Comparison of ENCODE assay signal across 18 cellular contexts in the genomic region with DNA sequence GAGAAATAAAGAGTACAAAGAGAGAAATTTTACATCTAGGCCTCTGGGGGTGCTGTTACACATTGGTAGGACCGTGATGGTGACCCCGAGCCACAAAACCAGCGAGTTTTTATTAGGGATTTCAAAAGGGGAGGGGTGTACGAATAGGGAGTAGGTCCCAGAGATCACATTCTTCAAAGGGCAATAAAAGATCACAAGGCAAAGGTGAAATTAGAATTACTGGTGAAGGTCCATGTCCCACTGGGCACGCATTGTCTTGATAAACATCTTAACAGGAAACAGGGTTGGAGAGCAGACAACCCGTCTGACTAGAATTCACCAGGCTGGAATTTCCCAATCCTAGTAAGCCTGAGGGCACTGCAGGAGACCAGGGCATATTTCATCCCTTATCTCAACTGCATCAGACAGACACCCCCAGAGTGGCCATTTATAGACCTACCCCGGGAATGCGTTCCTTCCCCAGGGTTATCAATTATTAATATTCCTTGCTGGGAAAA. TPM values are rescaled to one million over a fixed set of nuclear protein-coding genes. Genes with fewer than 3 reads are reported as not detected.
DNase-seq lines count a peak whose midpoint lies in the region; ATAC-seq and TF ChIP-seq lines count a peak whose summit lies in the region.
"Had no signal": no experiment of that assay in that cellular context is flagged by ENCODE, and none has a peak within 500 bp of the region (broad histone marks: within the 10 kb centered on the region; RNA-seq: fewer than 3 reads in every experiment).

No MANE protein-coding gene starts in this region.

- 0 out of 2 replicates have a peak, but pooled peaks have one; percentile 34 for TF ChIP-seq CTCF in GM12875 (IDR thresholded peaks at IDR 0.05; ENCODE audit: borderline replicate concordance, insufficient read depth, low read depth, low read length)
- TF ChIP-seq CTCF in dorsolateral prefrontal cortex (IDR thresholded peaks at IDR 0.05 in 54 of 56, conservative IDR thresholded peaks at IDR 0.05 in 2 of 56; ENCODE audit: low read depth in 1 of 56, partially characterized antibody in 56 of 56) = peak in 37 of 56 donors; percentile 4 to 54 (median 27)
- no peak for TF ChIP-seq CTCF in activated CD8-positive, alpha-beta T cell treated with anti-CD3 and anti-CD28 coated beads for 36 hours (IDR thresholded peaks at IDR 0.05)

- H3K9ac ChIP-seq in NT2/D1 (ENCODE audit: insufficient read length, low read depth) = no peak overlapping the region

- peak overlapping the region in 15 of 59 donors; percentile 2 to 69 (median 43) for H3K27ac ChIP-seq in dorsolateral prefrontal cortex
- H3K27ac ChIP-seq: vagina had no signal

- H3K4me1 Mint-ChIP-seq in stimulated activated memory B cell treated with anti-CD40 and anti-IgM and Interleukin-4, amounts not matched to agents 10 μg/mL and 1 μg/mL and 100 μg/mL, for 72 hours = peaks cover 58% of the 10 kb centered on the region
- H3K4me1 Mint-ChIP-seq in activated CD8-positive, alpha-beta T cell treated with anti-CD3 and anti-CD28 coated beads for 36 hours (ENCODE audit: low read depth) = peaks cover 23% of the 10 kb centered on the region

- peaks cover 5% of the 10 kb centered on the region for H3K9me3 Mint-ChIP-seq in stimulated activated memory B cell treated with anti-CD40 and anti-IgM and Interleukin-4, amounts not matched to agents 10 μg/mL and 1 μg/mL and 100 μg/mL, for 72 hours
- H3K9me3 Mint-ChIP-seq in activated CD8-positive, alpha-beta T cell treated with anti-CD3 and anti-CD28 coated beads for 36 hours = peaks cover 12% of the 10 kb centered on the region

- H3K36me3 Mint-ChIP-seq in stimulated activated memory B cell treated with anti-CD40 and anti-IgM and Interleukin-4, amounts not matched to agents 10 μg/mL and 1 μg/mL and 100 μg/mL, for 72 hours = peaks cover 18% of the 10 kb centered on the region
- peaks cover 12% of the 10 kb centered on the region for H3K36me3 Mint-ChIP-seq in activated CD8-positive, alpha-beta T cell treated with anti-CD3 and anti-CD28 coated beads for 36 hours (ENCODE audit: low read depth)

- no peak overlapping the region for H3K4me3 Mint-ChIP-seq in stimulated activated memory B cell treated with anti-CD40 and anti-IgM and Interleukin-4, amounts not matched to agents 10 μg/mL and 1 μg/mL and 100 μg/mL, for 72 hours
- no peak overlapping the region for H3K4me3 Mint-ChIP-seq in activated CD8-positive, alpha-beta T cell treated with anti-CD3 and anti-CD28 coated beads for 36 hours
- H3K4me3 Mint-ChIP-seq: activated T-helper 1 cell treated with anti-CD3 and anti-CD28 coated beads, Interleukin-12 subunit alpha, Interleukin-12 subunit beta, Interleukin-2, Interleukin-4 antibody, amounts not matched to agents 30 ng/mL and 10 ng/mL and 1 ng/mL, durations not matched to agents 14 hours and 24 hours and 36 hours; CD14-positive monocyte; stimulated activated naive CD8-positive, alpha-beta T cell treated with anti-CD3 and anti-CD28 coated beads, Interleukin-15, Interleukin-2, amounts not matched to agents 100 ng/mL and 50 ng/mL, for 24 hours had no signal

- H3K36me3 ChIP-seq in NT2/D1 (ENCODE audit: insufficient read depth, insufficient read length, low read length) = no peaks in the 10 kb centered on the region
- H3K36me3 ChIP-seq: vagina had no signal

- H3K27ac Mint-ChIP-seq in stimulated activated memory B cell treated with anti-CD40 and anti-IgM and Interleukin-4, amounts not matched to agents 10 μg/mL and 1 μg/mL and 100 μg/mL, for 72 hours = peak overlapping the region; percentile 66
- H3K27ac Mint-ChIP-seq in activated CD8-positive, alpha-beta T cell treated with anti-CD3 and anti-CD28 coated beads for 36 hours = no peak overlapping the region
- H3K27ac Mint-ChIP-seq: activated T-helper 1 cell treated with anti-CD3 and anti-CD28 coated beads, Interleukin-12 subunit alpha, Interleukin-12 subunit beta, Interleukin-2, Interleukin-4 antibody, amounts not matched to agents 30 ng/mL and 10 ng/mL and 1 ng/mL, durations not matched to agents 14 hours and 24 hours and 36 hours; stimulated activated naive CD8-positive, alpha-beta T cell treated with anti-CD3 and anti-CD28 coated beads, Interleukin-15, Interleukin-2, amounts not matched to agents 100 ng/mL and 50 ng/mL, for 24 hours had no signal

- peaks cover 5% of the 10 kb centered on the region for H3K27me3 ChIP-seq in NT2/D1 (ENCODE audit: insufficient read depth, insufficient read length)
- no peaks in the 10 kb centered on the region for H3K27me3 ChIP-seq in dorsolateral prefrontal cortex
- H3K27me3 ChIP-seq: vagina had no signal

- H3K4me3 ChIP-seq in GM12875 (ENCODE audit: low read depth, low read length) (no peak overlapping the region), NT2/D1 (ENCODE audit: insufficient read length, low read depth) (no peak overlapping the region), dorsolateral prefrontal cortex (no peak overlapping the region)
- H3K4me3 ChIP-seq: smooth muscle cell, vagina had no signal

- DNase-seq in NT2/D1 (ENCODE audit: low read depth, low spot score) (peak; percentile 25), dorsolateral prefrontal cortex (no peak), NCI-H2107 (lab: John Stamatoyannopoulos, UW) (no peak)
- DNase-seq in activated CD8-positive, alpha-beta T cell treated with anti-CD3 and anti-CD28 coated beads for 36 hours = no peak
- DNase-seq in activated CD4-positive, alpha-beta T cell treated with anti-CD3 and anti-CD28 coated beads for 4 hours = no peak
- DNase-seq: activated CD4-positive, alpha-beta T cell treated with anti-CD3 and anti-CD28 coated beads, Interleukin-2, amount 50 U/mL, for 4 hours; cerebellar nuclear complex; islet precursor cell; NCI-H2029; SIG-M5; T1000 had no signal

- no peaks in the 10 kb centered on the region for H3K4me1 ChIP-seq in NT2/D1 (ENCODE audit: insufficient read depth, insufficient read length)

- H3K27me3 Mint-ChIP-seq in stimulated activated memory B cell treated with anti-CD40 and anti-IgM and Interleukin-4, amounts not matched to agents 10 μg/mL and 1 μg/mL and 100 μg/mL, for 72 hours = no peaks in the 10 kb centered on the region
- no peaks in the 10 kb centered on the region for H3K27me3 Mint-ChIP-seq in activated CD8-positive, alpha-beta T cell treated with anti-CD3 and anti-CD28 coated beads for 36 hours
- H3K27me3 Mint-ChIP-seq: stimulated activated naive CD8-positive, alpha-beta T cell treated with anti-CD3 and anti-CD28 coated beads, Interleukin-15, Interleukin-2, amounts not matched to agents 100 ng/mL and 50 ng/mL, for 24 hours had no signal

- peaks cover 33% of the 10 kb centered on the region for H3K9me3 ChIP-seq in NT2/D1 (ENCODE audit: insufficient read depth, low read length)
- H3K9me3 ChIP-seq: vagina had no signal

- POLR2A ChIA-PET in activated CD8-positive, alpha-beta T cell treated with anti-CD3 and anti-CD28 coated beads for 36 hours (lab: Charles Lee) = no interaction called here

- intact Hi-C loops in dorsolateral prefrontal cortex (cut with DNase I) = loop anchor here in 1 of 2 donors (10.0 kb wide), 1 partner anchor 54 kb away; a partner anchor contains a TSS
- intact Hi-C loops in activated CD8-positive, alpha-beta T cell treated with anti-CD3 and anti-CD28 coated beads for 36 hours (cut with micrococcal nuclease) = loop anchor here (10.0 kb wide), 1 partner anchor 56 kb away; no protein-coding TSS in a partner anchor

- ATAC-seq in stimulated activated memory B cell treated with anti-CD40 and anti-IgM and Interleukin-4, amounts not matched to agents 10 μg/mL and 1 μg/mL and 100 μg/mL, for 72 hours = no peak
- no peak for ATAC-seq in activated CD8-positive, alpha-beta T cell treated with anti-CD3 and anti-CD28 coated beads for 36 hours

- CTCF ChIA-PET in activated CD8-positive, alpha-beta T cell treated with anti-CD3 and anti-CD28 coated beads for 36 hours (lab: Charles Lee) = interaction anchor here (1.7 kb wide), 1 partner anchor 95 kb away, joined by 3 read pairs; no protein-coding TSS in a partner anchor

RNA-seq across cellular contexts. Expression of a gene that starts 4.3 kb away (rescaled TPM):
- total RNA-seq in dorsolateral prefrontal cortex = 10 to 100 TPM in 9 of 120 experiments, 1 to 10 TPM in 111; 3.6 to 16.8 (median 6.7) TPM
- 1 to 10 TPM; 3.0 TPM for total RNA-seq in activated CD8-positive, alpha-beta T cell treated with anti-CD3 and anti-CD28 coated beads for 36 hours

RNA-seq across cellular contexts. Expression of a gene that starts 27.5 kb away (rescaled TPM):
- total RNA-seq in dorsolateral prefrontal cortex = 10 to 100 TPM; 33.7 to 54.9 (median 42.9) TPM
- total RNA-seq in activated CD8-positive, alpha-beta T cell treated with anti-CD3 and anti-CD28 coated beads for 36 hours = 10 to 100 TPM; 43.6 to 46.9 TPM

RNA-seq across cellular contexts. Expression of a gene that starts 53.6 kb away (rescaled TPM):
- 100 to 1,000 TPM in 67 of 120 experiments, 10 to 100 TPM in 53; 62.8 to 136 (median 102) TPM for total RNA-seq in dorsolateral prefrontal cortex
- 100 to 1,000 TPM; 107 to 108 TPM for total RNA-seq in activated CD8-positive, alpha-beta T cell treated with anti-CD3 and anti-CD28 coated beads for 36 hours
